9 cellular contexts compared by ENCODE assay signal in the genomic region with DNA sequence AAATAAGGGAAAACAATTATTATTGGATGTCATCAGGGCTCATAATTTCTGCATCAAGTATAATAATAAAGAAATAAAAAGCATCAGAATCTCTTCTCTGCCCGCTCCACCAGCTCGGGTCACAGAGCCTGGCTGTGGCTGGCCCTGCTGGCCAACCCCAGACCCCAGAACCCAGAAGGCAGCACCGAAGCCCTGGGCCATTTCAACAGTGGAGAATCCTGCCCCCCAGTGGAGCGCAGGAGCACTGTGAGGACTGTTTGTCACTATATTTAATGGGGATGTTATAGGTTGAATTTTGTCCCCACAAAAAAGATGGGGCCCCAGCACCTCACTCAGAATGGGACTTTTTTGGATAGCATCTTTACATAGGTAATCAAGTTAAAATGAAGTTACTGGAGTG. TPM values are rescaled to one million over a fixed set of nuclear protein-coding genes. Genes with fewer than 3 reads are reported as not detected.
DNase-seq lines count a peak whose midpoint lies in the region; TF ChIP-seq lines count a peak whose summit lies in the region.
"Had no signal": no experiment of that assay in that cellular context is flagged by ENCODE, and none has a peak within 500 bp of the region (broad histone marks: within the 10 kb centered on the region; RNA-seq: fewer than 3 reads in every experiment).

No MANE protein-coding gene starts in this region.

- H3K36me3 Mint-ChIP-seq in Calu3 (ENCODE audit: insufficient read depth, unreplicated experiment) = peaks cover 5% of the 10 kb centered on the region

- H3K27me3 ChIP-seq in dorsolateral prefrontal cortex = no peaks in the 10 kb centered on the region

- TF ChIP-seq CTCF in Calu3 (IDR thresholded peaks at IDR 0.05; ENCODE audit: unreplicated experiment) = peak; percentile 27
- TF ChIP-seq CTCF in NB4 (IDR thresholded peaks at IDR 0.05; ENCODE audit: low read depth, low read length) = peak; percentile 51
- peak in 54 of 56 donors; percentile 26 to 78 (median 60) for TF ChIP-seq CTCF in dorsolateral prefrontal cortex (IDR thresholded peaks at IDR 0.05 in 54 of 56, conservative IDR thresholded peaks at IDR 0.05 in 2 of 56; ENCODE audit: low read depth in 1 of 56, partially characterized antibody in 56 of 56)

- no TSS peak for BruUV-seq in Calu3 (replicated peaks; lab: Mats Ljungman, UMichigan)

- no peaks in the 10 kb centered on the region for H3K27me3 Mint-ChIP-seq in Calu3 (ENCODE audit: unreplicated experiment)

- no peaks in the 10 kb centered on the region for H3K9me3 Mint-ChIP-seq in Calu3 (ENCODE audit: low read depth, unreplicated experiment)

- intact Hi-C loops in Calu3 (cut with micrococcal nuclease; ENCODE audit: unreplicated experiment) (no loop called here), dorsolateral prefrontal cortex (cut with DNase I) (no loop called here)

- CTCF ChIA-PET in Calu3 (lab: Charles Lee) = no interaction called here

- DNase-seq in Calu3 = peak; percentile 8
- peak; percentile 23 for DNase-seq in NB4 (ENCODE audit: low read depth)
- DNase-seq in dorsolateral prefrontal cortex = peak in 1 of 10 donors; percentile 38
- DNase-seq in midbrain (lab: John Stamatoyannopoulos, UW) = peak; percentile 23
- DNase-seq in activated CD4-positive, CD25-positive, alpha-beta regulatory T cell (lab: John Stamatoyannopoulos, UW) = no peak
- no peak for DNase-seq in NCI-H2029 (lab: John Stamatoyannopoulos, UW)
- DNase-seq in medulla oblongata (ENCODE audit: extremely low spot score) = no peak
- no peak for DNase-seq in activated T-cell treated with anti-CD3 and anti-CD28 coated beads for 4 hours
- DNase-seq: foreskin melanocyte had no signal

- H3K4me3 ChIP-seq in NB4 (ENCODE audit: low read depth, low read length) (no peak overlapping the region), dorsolateral prefrontal cortex (peak overlapping the region in 2 of 59 donors; percentile 4 to 16)

- no peak for TF ChIP-seq POLR2A in NB4 (IDR thresholded peaks at IDR 0.05; ENCODE audit: extremely low read depth, insufficient read length)

- H3K4me3 Mint-ChIP-seq in Calu3 (ENCODE audit: low read depth, unreplicated experiment) = no peak overlapping the region

- no peaks in the 10 kb centered on the region for H3K4me1 Mint-ChIP-seq in Calu3 (ENCODE audit: low read depth, unreplicated experiment)

- H3K27ac ChIP-seq in dorsolateral prefrontal cortex = peak overlapping the region in 57 of 59 donors; percentile 16 to 89 (median 75)

- H3K27ac Mint-ChIP-seq in Calu3 (ENCODE audit: unreplicated experiment) = no peak overlapping the region

RNA-seq across cellular contexts. Expression of a gene that starts 27.3 kb away (rescaled TPM):
- total RNA-seq in Calu3 (2022) (24.5 and 26.5 TPM in 2 replicates), dorsolateral prefrontal cortex (10 to 100 TPM; 39.9 to 93.6 (median 55.5) TPM)

RNA-seq across cellular contexts. Expression of a gene that starts 33.5 kb away (rescaled TPM):
- total RNA-seq in Calu3 (2022) (not detected in 2 replicates), dorsolateral prefrontal cortex (1 to 10 TPM in 2 of 120 experiments, under 1 TPM in 56, not detected in 62; 0.11 to 1.2 (median 0.28) TPM)

Comparison
In these comparisons a context has a peak if more than half of its experiments do, and no peak if none do; other contexts are left out.
1. DNase-seq: peak in Calu3 (single experiment), NB4 (single experiment) and midbrain (single experiment); none in activated CD4-positive, CD25-positive, alpha-beta regulatory T cell (0 of 4), NCI-H2029 (single experiment), medulla oblongata (single experiment) and activated T-cell treated with anti-CD3 and anti-CD28 coated beads for 4 hours (single experiment).
2. Peak in every context shown above with its lines, with median percentiles within 50 percentile points of each other: CTCF ChIP-seq.